ENCODE assay signal across 7 cellular contexts in genomic region chr9:128693738-128694137, GRCh38. TPM values are rescaled to one million over a fixed set of nuclear protein-coding genes. Genes with fewer than 3 reads are reported as not detected.
DNase-seq lines count a peak whose midpoint lies in the region; ATAC-seq and TF ChIP-seq lines count a peak whose summit lies in the region.
"Not testable (repeated sequence)": the region's sequence is repeated elsewhere in the genome, so short reads cannot be mapped to it uniquely, and the experiment has no call there.

No MANE protein-coding gene starts in this region.

- not testable (repeated sequence) for TF ChIP-seq CTCF in HEK293 (tag by site-specific recombination; IDR thresholded peaks at IDR 0.05); endothelial cell (IDR thresholded peaks at IDR 0.05; ENCODE audit: unreplicated experiment)

- H3K4me1 Mint-ChIP-seq in activated CD4-positive, alpha-beta T cell treated with anti-CD3 and anti-CD28 coated beads for 36 hours, result peaks cover 22% of the 10 kb centered on the region
- peaks cover 20% of the 10 kb centered on the region for H3K4me1 Mint-ChIP-seq in activated T-helper 17 cell treated with anti-CD3 and anti-CD28 coated beads, Interleukin-2, amount 50 U/mL, for 72 hours
- peaks cover 22% of the 10 kb centered on the region for H3K4me1 Mint-ChIP-seq in activated naive CD8-positive, alpha-beta T cell treated with anti-CD3 and anti-CD28 coated beads, Interleukin-2, amount 10 ng/mL, durations not matched to agents 7 days and 5 days
- H3K4me1 Mint-ChIP-seq in endothelial cell (ENCODE audit: unreplicated experiment), result peaks cover 15% of the 10 kb centered on the region
- H3K4me1 Mint-ChIP-seq in natural killer cell treated with Interleukin-12 subunit alpha and Interleukin-12 subunit beta and Interleukin-15 and Interleukin-18, amount 100 ng/mL, for 72 hours (ENCODE audit: low read depth in 2 of 2), result peaks cover 21 to 25% of the 10 kb centered on the region in 2 donors
- H3K4me1 Mint-ChIP-seq in stimulated activated naive CD8-positive, alpha-beta T cell treated with anti-CD3 and anti-CD28 coated beads, Interleukin-15, Interleukin-2, amounts not matched to agents 100 ng/mL and 50 ng/mL, for 24 hours (ENCODE audit: low read depth), result peaks cover 32% of the 10 kb centered on the region

- H3K9me3 Mint-ChIP-seq in activated CD4-positive, alpha-beta T cell treated with anti-CD3 and anti-CD28 coated beads for 36 hours (ENCODE audit: low read depth); activated T-helper 17 cell treated with anti-CD3 and anti-CD28 coated beads, Interleukin-2, amount 50 U/mL, for 72 hours; activated naive CD8-positive, alpha-beta T cell treated with anti-CD3 and anti-CD28 coated beads, Interleukin-2, amount 10 ng/mL, durations not matched to agents 7 days and 5 days; endothelial cell (ENCODE audit: unreplicated experiment); natural killer cell treated with Interleukin-12 subunit alpha and Interleukin-12 subunit beta and Interleukin-15 and Interleukin-18, amount 100 ng/mL, for 72 hours; stimulated activated naive CD8-positive, alpha-beta T cell treated with anti-CD3 and anti-CD28 coated beads, Interleukin-15, Interleukin-2, amounts not matched to agents 100 ng/mL and 50 ng/mL, for 24 hours: not testable (repeated sequence)

- ATAC-seq in activated CD4-positive, alpha-beta T cell treated with anti-CD3 and anti-CD28 coated beads for 36 hours; activated T-helper 17 cell treated with anti-CD3 and anti-CD28 coated beads, Interleukin-2, amount 50 U/mL, for 72 hours (replicated peaks); activated naive CD8-positive, alpha-beta T cell treated with anti-CD3 and anti-CD28 coated beads, Interleukin-2, amount 10 ng/mL, durations not matched to agents 7 days and 5 days (ENCODE audit: low read depth); natural killer cell treated with Interleukin-12 subunit alpha and Interleukin-12 subunit beta and Interleukin-15 and Interleukin-18, amount 100 ng/mL, for 72 hours: not testable (repeated sequence)

- peaks cover 63% of the 10 kb centered on the region for H3K36me3 Mint-ChIP-seq in activated CD4-positive, alpha-beta T cell treated with anti-CD3 and anti-CD28 coated beads for 36 hours (ENCODE audit: low read depth)
- H3K36me3 Mint-ChIP-seq in activated T-helper 17 cell treated with anti-CD3 and anti-CD28 coated beads, Interleukin-2, amount 50 U/mL, for 72 hours (ENCODE audit: low read depth), result peaks cover 72% of the 10 kb centered on the region
- H3K36me3 Mint-ChIP-seq in activated naive CD8-positive, alpha-beta T cell treated with anti-CD3 and anti-CD28 coated beads, Interleukin-2, amount 10 ng/mL, durations not matched to agents 7 days and 5 days, result peaks cover 31% of the 10 kb centered on the region
- peaks cover 29% of the 10 kb centered on the region for H3K36me3 Mint-ChIP-seq in endothelial cell (ENCODE audit: low read depth, unreplicated experiment)
- H3K36me3 Mint-ChIP-seq in natural killer cell treated with Interleukin-12 subunit alpha and Interleukin-12 subunit beta and Interleukin-15 and Interleukin-18, amount 100 ng/mL, for 72 hours, result peaks cover 36% of the 10 kb centered on the region
- H3K36me3 Mint-ChIP-seq in stimulated activated naive CD8-positive, alpha-beta T cell treated with anti-CD3 and anti-CD28 coated beads, Interleukin-15, Interleukin-2, amounts not matched to agents 100 ng/mL and 50 ng/mL, for 24 hours (ENCODE audit: low read depth), result peaks cover 62% of the 10 kb centered on the region

- not testable (repeated sequence) for H3K27me3 Mint-ChIP-seq in activated CD4-positive, alpha-beta T cell treated with anti-CD3 and anti-CD28 coated beads for 36 hours; activated T-helper 17 cell treated with anti-CD3 and anti-CD28 coated beads, Interleukin-2, amount 50 U/mL, for 72 hours; activated naive CD8-positive, alpha-beta T cell treated with anti-CD3 and anti-CD28 coated beads, Interleukin-2, amount 10 ng/mL, durations not matched to agents 7 days and 5 days; endothelial cell (ENCODE audit: unreplicated experiment); natural killer cell treated with Interleukin-12 subunit alpha and Interleukin-12 subunit beta and Interleukin-15 and Interleukin-18, amount 100 ng/mL, for 72 hours; stimulated activated naive CD8-positive, alpha-beta T cell treated with anti-CD3 and anti-CD28 coated beads, Interleukin-15, Interleukin-2, amounts not matched to agents 100 ng/mL and 50 ng/mL, for 24 hours

- POLR2A ChIA-PET in HEK293 (lab: Yijun Ruan, JAX), result interaction anchor here (0.6 to 1.0 kb wide), 2 partner anchors 45 to 58 kb away, joined by 3 read pairs; no protein-coding TSS in a partner anchor
- POLR2A ChIA-PET in activated CD4-positive, alpha-beta T cell treated with anti-CD3 and anti-CD28 coated beads for 36 hours (lab: Charles Lee), result interaction anchor here (0.6 to 1.2 kb wide), 2 partner anchors 12 to 31 kb away, joined by 3 to 5 read pairs; partner anchors contain the start of gene ZDHHC12
- POLR2A ChIA-PET in activated naive CD8-positive, alpha-beta T cell treated with anti-CD3 and anti-CD28 coated beads, Interleukin-2, amount 10 ng/mL, durations not matched to agents 7 days and 5 days (lab: Charles Lee), result interaction anchor here (1.4 to 1.5 kb wide), 2 partner anchors 9 kb away, joined by 4 to 5 read pairs; partner anchors contain the start of gene PKN3

- not testable (repeated sequence) for H3K9me3 ChIP-seq in HEK293 (ENCODE audit: control insufficient read depth, insufficient read depth, low read depth, low read length)

- H3K4me3 ChIP-seq in HEK293 (ENCODE audit: low read depth, low read length), result not testable (repeated sequence)

- H3K36me3 ChIP-seq in HEK293 (ENCODE audit: control insufficient read depth in 2 of 2, insufficient read depth in 1 of 2, low read length in 2 of 2), result peaks cover 16 to 62% of the 10 kb centered on the region in 2 experiments

- H3K27ac ChIP-seq in HEK293 (ENCODE audit: extremely low read depth, low read depth, low read length), result not testable (repeated sequence)

- not testable (repeated sequence) for H3K4me3 Mint-ChIP-seq in activated CD4-positive, alpha-beta T cell treated with anti-CD3 and anti-CD28 coated beads for 36 hours; activated naive CD8-positive, alpha-beta T cell treated with anti-CD3 and anti-CD28 coated beads, Interleukin-2, amount 10 ng/mL, durations not matched to agents 7 days and 5 days
- H3K4me3 Mint-ChIP-seq in activated T-helper 17 cell treated with anti-CD3 and anti-CD28 coated beads, Interleukin-2, amount 50 U/mL, for 72 hours, result peak overlapping the region; percentile 9
- peak overlapping the region; percentile 73 for H3K4me3 Mint-ChIP-seq in endothelial cell (ENCODE audit: unreplicated experiment)
- peak overlapping the region; percentile 4 for H3K4me3 Mint-ChIP-seq in natural killer cell treated with Interleukin-12 subunit alpha and Interleukin-12 subunit beta and Interleukin-15 and Interleukin-18, amount 100 ng/mL, for 72 hours
- H3K4me3 Mint-ChIP-seq in stimulated activated naive CD8-positive, alpha-beta T cell treated with anti-CD3 and anti-CD28 coated beads, Interleukin-15, Interleukin-2, amounts not matched to agents 100 ng/mL and 50 ng/mL, for 24 hours, result peak overlapping the region; percentile 53

- not testable (repeated sequence) for DNase-seq in activated CD4-positive, alpha-beta T cell treated with anti-CD3 and anti-CD28 coated beads for 36 hours; activated naive CD8-positive, alpha-beta T cell treated with anti-CD3 and anti-CD28 coated beads, Interleukin-2, amount 10 ng/mL, durations not matched to agents 7 days and 5 days; endothelial cell (ENCODE audit: low spot score); natural killer cell treated with Interleukin-12 subunit alpha and Interleukin-12 subunit beta and Interleukin-15 and Interleukin-18, amount 100 ng/mL, for 72 hours (ENCODE audit: low spot score)

- peak overlapping the region; percentile 18 for H3K27ac Mint-ChIP-seq in activated CD4-positive, alpha-beta T cell treated with anti-CD3 and anti-CD28 coated beads for 36 hours
- H3K27ac Mint-ChIP-seq in activated T-helper 17 cell treated with anti-CD3 and anti-CD28 coated beads, Interleukin-2, amount 50 U/mL, for 72 hours, result peak overlapping the region; percentile 89
- peak overlapping the region; percentile 30 for H3K27ac Mint-ChIP-seq in activated naive CD8-positive, alpha-beta T cell treated with anti-CD3 and anti-CD28 coated beads, Interleukin-2, amount 10 ng/mL, durations not matched to agents 7 days and 5 days
- H3K27ac Mint-ChIP-seq in endothelial cell (ENCODE audit: unreplicated experiment), result peak overlapping the region; percentile 43
- peak overlapping the region; percentile 11 to 68 for H3K27ac Mint-ChIP-seq in natural killer cell treated with Interleukin-12 subunit alpha and Interleukin-12 subunit beta and Interleukin-15 and Interleukin-18, amount 100 ng/mL, for 72 hours
- peak overlapping the region; percentile 89 for H3K27ac Mint-ChIP-seq in stimulated activated naive CD8-positive, alpha-beta T cell treated with anti-CD3 and anti-CD28 coated beads, Interleukin-15, Interleukin-2, amounts not matched to agents 100 ng/mL and 50 ng/mL, for 24 hours

- H3K4me1 ChIP-seq in HEK293 (ENCODE audit: control insufficient read depth, insufficient read depth, low read length), result not testable (repeated sequence)

- intact Hi-C loops in activated CD4-positive, alpha-beta T cell treated with anti-CD3 and anti-CD28 coated beads for 36 hours (cut with DNase I, micrococcal nuclease), result not testable (repeated sequence)

- CTCF ChIA-PET in HEK293 (lab: Yijun Ruan, JAX), result interaction anchor here (1.4 to 4.5 kb wide), 2 partner anchors 8 to 45 kb away, joined by 4 to 37 read pairs; partner anchors contain the start of gene PKN3
- CTCF ChIA-PET in activated CD4-positive, alpha-beta T cell treated with anti-CD3 and anti-CD28 coated beads for 36 hours (lab: Charles Lee), result interaction anchor here (0.6 to 4.4 kb wide), 5 partner anchors 8 to 102 kb away, joined by 3 to 24 read pairs (median 3); partner anchors contain the start of gene PKN3

RNA-seq across cellular contexts. Expression of gene SET, which starts 4.7 kb away (rescaled TPM):
- total RNA-seq in activated CD4-positive, alpha-beta T cell treated with anti-CD3 and anti-CD28 coated beads for 36 hours, result 100 to 1,000 TPM; 673 to 682 TPM
- 100 to 1,000 TPM; 301 to 598 TPM for total RNA-seq in activated T-helper 17 cell treated with anti-CD3 and anti-CD28 coated beads, Interleukin-2, amount 50 U/mL, for 72 hours
- 100 to 1,000 TPM; 411 to 415 TPM for total RNA-seq in activated naive CD8-positive, alpha-beta T cell treated with anti-CD3 and anti-CD28 coated beads, Interleukin-2, amount 10 ng/mL, durations not matched to agents 7 days and 5 days
- 420 TPM for total RNA-seq in endothelial cell (ENCODE audit: unreplicated experiment)
- 100 to 1,000 TPM; 495 to 800 TPM for total RNA-seq in natural killer cell treated with Interleukin-12 subunit alpha and Interleukin-12 subunit beta and Interleukin-15 and Interleukin-18, amount 100 ng/mL, for 72 hours

RNA-seq across cellular contexts. Expression of gene PKN3, which starts 8.6 kb away (rescaled TPM):
- total RNA-seq in activated CD4-positive, alpha-beta T cell treated with anti-CD3 and anti-CD28 coated beads for 36 hours, result 10 to 100 TPM; 14.6 to 14.9 TPM
- 1 to 10 TPM; 4.1 to 9.1 TPM for total RNA-seq in activated T-helper 17 cell treated with anti-CD3 and anti-CD28 coated beads, Interleukin-2, amount 50 U/mL, for 72 hours
- total RNA-seq in activated naive CD8-positive, alpha-beta T cell treated with anti-CD3 and anti-CD28 coated beads, Interleukin-2, amount 10 ng/mL, durations not matched to agents 7 days and 5 days, result 1 to 10 TPM; 7.4 to 9.6 TPM
- 14.7 TPM for total RNA-seq in endothelial cell (ENCODE audit: unreplicated experiment)
- 1 to 10 TPM; 7.0 to 8.0 TPM for total RNA-seq in natural killer cell treated with Interleukin-12 subunit alpha and Interleukin-12 subunit beta and Interleukin-15 and Interleukin-18, amount 100 ng/mL, for 72 hours

RNA-seq across cellular contexts. Expression of gene ZDHHC12, which starts 30.2 kb away (rescaled TPM):
- 10 to 100 TPM; 45.3 to 49.5 TPM for total RNA-seq in activated CD4-positive, alpha-beta T cell treated with anti-CD3 and anti-CD28 coated beads for 36 hours
- total RNA-seq in activated T-helper 17 cell treated with anti-CD3 and anti-CD28 coated beads, Interleukin-2, amount 50 U/mL, for 72 hours, result 10 to 100 TPM; 44.8 to 60.9 TPM
- total RNA-seq in activated naive CD8-positive, alpha-beta T cell treated with anti-CD3 and anti-CD28 coated beads, Interleukin-2, amount 10 ng/mL, durations not matched to agents 7 days and 5 days, result 10 to 100 TPM; 64.1 to 68.9 TPM
- 42.1 TPM for total RNA-seq in endothelial cell (ENCODE audit: unreplicated experiment)
- 10 to 100 TPM; 56.3 to 72.3 TPM for total RNA-seq in natural killer cell treated with Interleukin-12 subunit alpha and Interleukin-12 subunit beta and Interleukin-15 and Interleukin-18, amount 100 ng/mL, for 72 hours

RNA-seq across cellular contexts. Expression of gene DYNC2I2, which starts 37.1 kb away (rescaled TPM):
- 10 to 100 TPM; 26.7 to 35.7 TPM for total RNA-seq in activated CD4-positive, alpha-beta T cell treated with anti-CD3 and anti-CD28 coated beads for 36 hours
- total RNA-seq in activated T-helper 17 cell treated with anti-CD3 and anti-CD28 coated beads, Interleukin-2, amount 50 U/mL, for 72 hours, result 10 to 100 TPM; 29.4 to 39.8 TPM
- total RNA-seq in activated naive CD8-positive, alpha-beta T cell treated with anti-CD3 and anti-CD28 coated beads, Interleukin-2, amount 10 ng/mL, durations not matched to agents 7 days and 5 days, result 10 to 100 TPM; 37.7 to 40.4 TPM
- total RNA-seq in endothelial cell (ENCODE audit: unreplicated experiment), result 35.4 TPM
- 10 to 100 TPM; 23.7 to 62.6 TPM for total RNA-seq in natural killer cell treated with Interleukin-12 subunit alpha and Interleukin-12 subunit beta and Interleukin-15 and Interleukin-18, amount 100 ng/mL, for 72 hours

Comparison
In these comparisons a context has a peak if more than half of its experiments do, and no peak if none do; other contexts are left out.
1. H3K27ac Mint-ChIP-seq: peak in every context shown above with its lines; median percentile 89 in activated T-helper 17 cell treated with anti-CD3 and anti-CD28 coated beads, Interleukin-2, amount 50 U/mL, for 72 hours; 89 in stimulated activated naive CD8-positive, alpha-beta T cell treated with anti-CD3 and anti-CD28 coated beads, Interleukin-15, Interleukin-2, amounts not matched to agents 100 ng/mL and 50 ng/mL, for 24 hours; 43 in endothelial cell; 40 in natural killer cell treated with Interleukin-12 subunit alpha and Interleukin-12 subunit beta and Interleukin-15 and Interleukin-18, amount 100 ng/mL, for 72 hours; 30 in activated naive CD8-positive, alpha-beta T cell treated with anti-CD3 and anti-CD28 coated beads, Interleukin-2, amount 10 ng/mL, durations not matched to agents 7 days and 5 days; 18 in activated CD4-positive, alpha-beta T cell treated with anti-CD3 and anti-CD28 coated beads for 36 hours.